8 cellular contexts compared by ENCODE assay signal in the genomic region with DNA sequence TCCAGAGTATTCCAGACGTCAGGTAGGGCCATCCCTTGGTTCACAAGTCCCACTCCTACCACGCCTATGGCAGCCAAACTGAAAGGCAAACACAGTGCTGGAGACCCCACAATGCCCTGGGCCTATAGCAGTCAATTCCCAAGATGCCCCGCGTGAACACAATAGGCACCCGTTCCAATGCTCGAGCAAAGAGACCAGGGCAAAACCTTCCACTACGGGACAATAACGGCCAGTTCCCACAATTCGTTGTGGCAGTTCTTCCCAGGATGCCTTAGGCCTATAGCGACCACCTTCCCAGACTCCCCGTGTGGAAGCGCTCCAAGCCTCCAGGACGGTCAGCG. TPM values are rescaled to one million over a fixed set of nuclear protein-coding genes. Genes with fewer than 3 reads are reported as not detected.
DNase-seq lines count a peak whose midpoint lies in the region; ATAC-seq and TF ChIP-seq lines count a peak whose summit lies in the region.

No MANE protein-coding gene starts in this region.

- H3K4me1 Mint-ChIP-seq in activated CD4-positive, alpha-beta T cell treated with anti-CD3 and anti-CD28 coated beads, Interleukin-2, amount 10 ng/mL, durations not matched to agents 24 days and 14 days, result peaks cover 19% of the 10 kb centered on the region
- H3K4me1 Mint-ChIP-seq in nephron progenitor cell, result peaks cover 52% of the 10 kb centered on the region

- H3K9me3 Mint-ChIP-seq in activated CD4-positive, alpha-beta T cell treated with anti-CD3 and anti-CD28 coated beads, Interleukin-2, amount 10 ng/mL, durations not matched to agents 24 days and 14 days, result no peaks in the 10 kb centered on the region
- H3K9me3 Mint-ChIP-seq in nephron progenitor cell, result no peaks in the 10 kb centered on the region

- peak overlapping the region; percentile 98 for H3K4me3 Mint-ChIP-seq in activated CD4-positive, alpha-beta T cell treated with anti-CD3 and anti-CD28 coated beads, Interleukin-2, amount 10 ng/mL, durations not matched to agents 24 days and 14 days
- peak overlapping the region; percentile 89 for H3K4me3 Mint-ChIP-seq in nephron progenitor cell

- ATAC-seq in HG02678 (IDR thresholded peaks at IDR 0.05; ENCODE audit: unreplicated experiment), result peak; percentile 18
- peak; percentile 4 for ATAC-seq in esophagus mucosa
- peak; percentile 1 for ATAC-seq in aorta (ENCODE audit: low FRiP score)

- no peaks in the 10 kb centered on the region for H3K27me3 ChIP-seq in aorta (ENCODE audit: control insufficient read depth in 1 of 2, insufficient read depth in 2 of 2, low read length in 1 of 2)

- no peaks in the 10 kb centered on the region for H3K36me3 Mint-ChIP-seq in activated CD4-positive, alpha-beta T cell treated with anti-CD3 and anti-CD28 coated beads, Interleukin-2, amount 10 ng/mL, durations not matched to agents 24 days and 14 days (ENCODE audit: low read depth)
- peaks cover 30% of the 10 kb centered on the region for H3K36me3 Mint-ChIP-seq in nephron progenitor cell (ENCODE audit: low read depth)

- no peaks in the 10 kb centered on the region for H3K4me1 ChIP-seq in aorta (ENCODE audit: control insufficient read depth in 1 of 2, insufficient read depth in 2 of 2, low read length in 2 of 2)

- H3K27ac Mint-ChIP-seq in activated CD4-positive, alpha-beta T cell treated with anti-CD3 and anti-CD28 coated beads, Interleukin-2, amount 10 ng/mL, durations not matched to agents 24 days and 14 days, result peak overlapping the region; percentile 99
- peak overlapping the region; percentile 97 for H3K27ac Mint-ChIP-seq in nephron progenitor cell

- peak overlapping the region in 1 of 2 donors; percentile 69 for H3K27ac ChIP-seq in aorta (ENCODE audit: low read depth in 1 of 2, low read length in 2 of 2)

- H3K9me3 ChIP-seq in aorta (ENCODE audit: control insufficient read depth, low read length), result no peaks in the 10 kb centered on the region

- H3K4me3 ChIP-seq in aorta (ENCODE audit: low read length in 2 of 2), result peak overlapping the region; percentile 43 to 52

- TF ChIP-seq CTCF in nephron progenitor cell (IDR thresholded peaks at IDR 0.05), result no peak

- no peaks in the 10 kb centered on the region for H3K27me3 Mint-ChIP-seq in activated CD4-positive, alpha-beta T cell treated with anti-CD3 and anti-CD28 coated beads, Interleukin-2, amount 10 ng/mL, durations not matched to agents 24 days and 14 days
- no peaks in the 10 kb centered on the region for H3K27me3 Mint-ChIP-seq in nephron progenitor cell (ENCODE audit: low read depth, poor library complexity)

- 0 to 1% methylated on average over 14 of the region's 14 CpGs for WGBS in aorta, 2 donors

- H3K36me3 ChIP-seq in aorta (ENCODE audit: control insufficient read depth in 1 of 2, insufficient read depth in 2 of 2, low read length in 1 of 2), result no peaks in the 10 kb centered on the region

- peak; percentile 84 for DNase-seq in NCI-H82 (lab: John Stamatoyannopoulos, UW)
- no peak for DNase-seq in NCI-H82 treated with DMSO at 0.1 percent for 48 hours (lab: John Stamatoyannopoulos, UW; ENCODE audit: unreplicated experiment)
- DNase-seq in NCI-H1694 treated with DMSO at 0.1 percent for 48 hours (lab: John Stamatoyannopoulos, UW), result peak; percentile 87
- no peak for DNase-seq in activated CD4-positive, alpha-beta T cell treated with anti-CD3 and anti-CD28 coated beads, Interleukin-2, amount 10 ng/mL, durations not matched to agents 24 days and 14 days
- no peak for DNase-seq in nephron progenitor cell
- no peak for DNase-seq in aorta

- intact Hi-C loops in activated CD4-positive, alpha-beta T cell treated with anti-CD3 and anti-CD28 coated beads, Interleukin-2, amount 10 ng/mL, durations not matched to agents 24 days and 14 days (cut with micrococcal nuclease), result loop anchor here (1.0 kb wide), 4 partner anchors 23 to 135 kb away; a partner anchor contains a TSS
- intact Hi-C loops in aorta (cut with DNase I), result loop anchor here in 1 of 2 donors (2.0 kb wide), 1 partner anchor 48 kb away; no protein-coding TSS in a partner anchor

RNA-seq across cellular contexts. Expression of a gene that starts 0.5 kb away (rescaled TPM):
- total RNA-seq in activated CD4-positive, alpha-beta T cell treated with anti-CD3 and anti-CD28 coated beads, Interleukin-2, amount 10 ng/mL, durations not matched to agents 24 days and 14 days, result 18.1 and 19.4 TPM in 2 replicates
- total RNA-seq in esophagus mucosa (14.9 TPM), aorta (10 to 100 TPM; 26.2 to 34.6 TPM)
- 10 to 100 TPM; 37.1 to 54.2 TPM for polyA plus RNA-seq in aorta

RNA-seq across cellular contexts. Expression of a gene that starts 7.0 kb away (rescaled TPM):
- 0.19 and 0.37 TPM in 2 replicates for total RNA-seq in activated CD4-positive, alpha-beta T cell treated with anti-CD3 and anti-CD28 coated beads, Interleukin-2, amount 10 ng/mL, durations not matched to agents 24 days and 14 days
- total RNA-seq in esophagus mucosa, result 0.12 TPM
- total RNA-seq in aorta, result under 1 TPM; 0.51 to 0.52 TPM
- polyA plus RNA-seq in aorta, result under 1 TPM in 1 of 2 donors, not detected in 1; 0.69 TPM

RNA-seq across cellular contexts. Expression of a gene that starts 20.8 kb away (rescaled TPM):
- total RNA-seq in activated CD4-positive, alpha-beta T cell treated with anti-CD3 and anti-CD28 coated beads, Interleukin-2, amount 10 ng/mL, durations not matched to agents 24 days and 14 days, result 0.28 and 0.44 TPM in 2 replicates
- total RNA-seq in esophagus mucosa (13.0 TPM), aorta (1 to 10 TPM; 2.9 to 6.5 TPM)
- polyA plus RNA-seq in aorta, result 1 to 10 TPM; 3.1 to 8.1 TPM

RNA-seq across cellular contexts. Expression of a gene that starts 22.5 kb away (rescaled TPM):
- total RNA-seq in activated CD4-positive, alpha-beta T cell treated with anti-CD3 and anti-CD28 coated beads, Interleukin-2, amount 10 ng/mL, durations not matched to agents 24 days and 14 days, result 14.4 and 15.3 TPM in 2 replicates
- 12.4 TPM for total RNA-seq in esophagus mucosa
- 10 to 100 TPM; 12.0 to 14.5 TPM for total RNA-seq in aorta
- polyA plus RNA-seq in aorta, result 10 to 100 TPM; 11.4 to 15.7 TPM

RNA-seq across cellular contexts. Expression of a gene that starts 23.0 kb away (rescaled TPM):
- total RNA-seq in activated CD4-positive, alpha-beta T cell treated with anti-CD3 and anti-CD28 coated beads, Interleukin-2, amount 10 ng/mL, durations not matched to agents 24 days and 14 days, result 31.5 and 32.7 TPM in 2 replicates
- total RNA-seq in esophagus mucosa (10.5 TPM), aorta (10 to 100 TPM; 20.3 to 25.5 TPM)
- polyA plus RNA-seq in aorta, result 1 to 10 TPM; 4.3 to 7.2 TPM

Comparison
In these comparisons a context has a peak if more than half of its experiments do, and no peak if none do; other contexts are left out.
1. DNase-seq: peak in NCI-H82 (single experiment) and NCI-H1694 treated with DMSO at 0.1 percent for 48 hours (single experiment); none in NCI-H82 treated with DMSO at 0.1 percent for 48 hours (single experiment), activated CD4-positive, alpha-beta T cell treated with anti-CD3 and anti-CD28 coated beads, Interleukin-2, amount 10 ng/mL, durations not matched to agents 24 days and 14 days (single experiment), nephron progenitor cell (single experiment) and aorta (0 of 2).
2. Peak in every context shown above with its lines, with median percentiles within 50 percentile points of each other: ATAC-seq.